ENCODE assay signal across 8 cellular contexts in the genomic region with DNA sequence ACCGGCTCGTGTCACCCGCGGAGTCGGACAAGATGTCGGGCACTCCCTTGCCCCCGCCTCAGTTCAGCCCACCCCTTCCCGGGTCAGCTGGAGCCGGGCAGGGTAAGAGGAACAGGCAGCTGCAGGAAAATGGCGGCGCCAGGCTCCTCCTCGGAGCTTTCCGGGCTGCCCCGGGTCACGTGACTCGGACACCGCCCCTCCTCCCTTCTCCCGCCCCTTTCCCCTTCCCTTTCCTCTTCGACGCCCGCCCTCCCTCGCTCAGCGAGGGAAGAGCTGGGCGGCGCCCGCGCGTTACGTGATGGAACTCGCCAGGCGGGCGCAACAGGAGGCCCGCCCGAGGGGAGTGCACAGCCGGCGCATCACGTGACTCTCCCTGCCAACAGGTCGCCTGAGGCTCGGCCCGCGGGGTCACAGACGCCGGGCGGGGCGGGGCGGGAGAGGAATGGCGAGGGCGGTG. TPM values are rescaled to one million over a fixed set of nuclear protein-coding genes. Genes with fewer than 3 reads are reported as not detected.
DNase-seq lines count a peak whose midpoint lies in the region; ATAC-seq, FAIRE-seq and TF ChIP-seq lines count a peak whose summit lies in the region.

A gene with protein sequence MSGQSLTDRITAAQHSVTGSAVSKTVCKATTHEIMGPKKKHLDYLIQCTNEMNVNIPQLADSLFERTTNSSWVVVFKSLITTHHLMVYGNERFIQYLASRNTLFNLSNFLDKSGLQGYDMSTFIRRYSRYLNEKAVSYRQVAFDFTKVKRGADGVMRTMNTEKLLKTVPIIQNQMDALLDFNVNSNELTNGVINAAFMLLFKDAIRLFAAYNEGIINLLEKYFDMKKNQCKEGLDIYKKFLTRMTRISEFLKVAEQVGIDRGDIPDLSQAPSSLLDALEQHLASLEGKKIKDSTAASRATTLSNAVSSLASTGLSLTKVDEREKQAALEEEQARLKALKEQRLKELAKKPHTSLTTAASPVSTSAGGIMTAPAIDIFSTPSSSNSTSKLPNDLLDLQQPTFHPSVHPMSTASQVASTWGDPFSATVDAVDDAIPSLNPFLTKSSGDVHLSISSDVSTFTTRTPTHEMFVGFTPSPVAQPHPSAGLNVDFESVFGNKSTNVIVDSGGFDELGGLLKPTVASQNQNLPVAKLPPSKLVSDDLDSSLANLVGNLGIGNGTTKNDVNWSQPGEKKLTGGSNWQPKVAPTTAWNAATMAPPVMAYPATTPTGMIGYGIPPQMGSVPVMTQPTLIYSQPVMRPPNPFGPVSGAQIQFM (minus strand): TSS at position 134 of the 457 bp plus-strand sequence. CDS start 304 bp downstream, outside the sequence.

- TF ChIP-seq CTCF in GM12864 (IDR thresholded peaks at IDR 0.05; ENCODE audit: low read depth, low read length, missing control alignments) (no peak), pancreas (IDR thresholded peaks at IDR 0.05) (no peak), tibial artery (IDR thresholded peaks at IDR 0.05) (peak in 1 of 2 experiments; percentile 20)

- no peaks in the 10 kb centered on the region for H3K36me3 ChIP-seq in pancreas
- no peaks in the 10 kb centered on the region for H3K36me3 ChIP-seq in tibial artery

- 1% methylated on average over 32 to 47 of the region's 48 CpGs for WGBS in pancreas, 2 donors

- DNase-seq in GM12864 (ENCODE audit: low read depth) (peak; percentile 95), NCI-H1417 (lab: John Stamatoyannopoulos, UW) (peak; percentile 98 to 100 (median 100)), SW 1271 (lab: John Stamatoyannopoulos, UW) (peak; percentile 97 to 98), Right ventricle myocardium inferior (ENCODE audit: missing footprints) (peak; percentile 99), pancreas (peak; percentile 95 to 98 (median 98)), tibial artery (peak; percentile 98 to 99)
- peak; percentile 94 for DNase-seq in activated naive CD8-positive, alpha-beta T cell treated with anti-CD3 and anti-CD28 coated beads, Interleukin-2, amount 50 U/mL, for 16 hours (ENCODE audit: low read depth, low spot score)

- no peak for FAIRE-seq in pancreas (lab: Jason Lieb, UNC)

- H3K4me3 ChIP-seq in GM12864 (ENCODE audit: low read depth, low read length) (peak within 1 kb of the TSS; percentile 76), pancreas (peak within 1 kb of the TSS; percentile 84 to 95 (median 90)), tibial artery (peak within 1 kb of the TSS; percentile 78 to 85)

- H3K27me3 ChIP-seq in pancreas (no peaks in the 10 kb centered on the region), tibial artery (no peaks in the 10 kb centered on the region)

- ATAC-seq in HG02759 (IDR thresholded peaks at IDR 0.05; ENCODE audit: unreplicated experiment) (peak; percentile 89), Right ventricle myocardium inferior (peak; percentile 98), pancreas (peak; percentile 91 to 97 (median 96))

- H3K27ac ChIP-seq in pancreas (peak within 1 kb of the TSS; percentile 85 to 94 (median 88)), tibial artery (peak within 1 kb of the TSS; percentile 94 to 97)

- intact Hi-C loops in Right ventricle myocardium inferior (cut with DNase I): loop anchor here (1.0 to 10.0 kb wide), 4 partner anchors 27 to 414 kb away; no protein-coding TSS in a partner anchor
- intact Hi-C loops in pancreas (cut with DNase I): no loop called here
- intact Hi-C loops in tibial artery (cut with DNase I; ENCODE audit: low total_unique reads): no loop called here

- H3K4me1 ChIP-seq in pancreas (peaks cover 9 to 29% (median 19%) of the 10 kb centered on the region in 3 donors), tibial artery (peaks cover 0 to 38% (median 16%) of the 10 kb centered on the region in 4 donors)

- H3K9me3 ChIP-seq in pancreas (no peaks in the 10 kb centered on the region), tibial artery (no peaks in the 10 kb centered on the region)

RNA-seq across cellular contexts. Expression of the gene that starts here (rescaled TPM):
- total RNA-seq in Right ventricle myocardium inferior: 126 TPM
- total RNA-seq in pancreas: 10 to 100 TPM; 34.5 to 90.9 (median 58.1) TPM
- 10 to 100 TPM; 23.3 to 48.1 TPM for polyA plus RNA-seq in pancreas

Comparison
In these comparisons a context has a peak if more than half of its experiments do, and no peak if none do; other contexts are left out.
1. Peak in every context shown above with its lines: DNase-seq, ATAC-seq, H3K4me3 ChIP-seq and H3K27ac ChIP-seq.